In the genomic region with DNA sequence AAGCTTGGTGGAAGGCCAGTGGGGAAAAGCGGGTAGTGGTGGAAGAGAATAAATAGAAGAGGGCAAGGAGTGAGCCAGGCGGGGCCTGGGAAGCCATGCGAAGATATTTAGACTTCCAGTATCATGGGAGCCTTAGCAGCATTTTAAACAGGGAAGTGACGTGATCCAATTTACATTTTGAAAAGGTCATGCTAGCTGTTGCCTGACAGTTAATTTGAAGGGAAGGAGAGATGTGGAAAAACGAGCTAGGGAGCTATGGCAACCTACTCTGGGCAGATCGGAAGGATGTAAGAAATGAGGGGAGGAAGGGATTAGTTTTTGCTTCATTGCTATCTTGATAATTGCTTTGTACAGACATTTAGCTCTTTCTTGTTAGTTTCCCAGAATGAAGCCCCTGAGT, we compare ENCODE assay signal across 24 cellular contexts. TPM values are rescaled to one million over a fixed set of nuclear protein-coding genes. Genes with fewer than 3 reads are reported as not detected.
"Had no signal": no experiment of that assay in that cellular context is flagged by ENCODE, and none has a peak within 500 bp of the region (broad histone marks: within the 10 kb centered on the region; RNA-seq: fewer than 3 reads in every experiment).

No MANE protein-coding gene starts in this region.

- H3K27ac ChIP-seq: body of pancreas, left ventricle myocardium inferior, transverse colon, VCaP had no signal

- DNase-seq: activated CD4-positive, alpha-beta T cell treated with anti-CD3 and anti-CD28 coated beads, Interleukin-2, amount 50 U/mL, for 1 hour; activated gamma-delta T cell treated with Interleukin-2 at 50 U/mL for 16 hours; activated T-cell treated with anti-CD3 and anti-CD28 coated beads, Interleukin-2, amount 50 U/mL, for 1 hour; body of pancreas; effector memory CD8-positive, alpha-beta T cell; foreskin melanocyte; left ventricle myocardium inferior; naive thymus-derived CD8-positive, alpha-beta T cell; small intestine; stimulated activated CD4-positive, alpha-beta T cell treated with anti-CD3 and anti-CD28 coated beads, Interleukin-2, amount 100 ng/mL, for 24 hours; stimulated activated naive CD8-positive, alpha-beta T cell treated with anti-CD3 and anti-CD28 coated beads, Interleukin-15, amount 100 ng/mL, for 72 hours; transverse colon had no signal

- H3K9me3 ChIP-seq: body of pancreas, left ventricle myocardium inferior, transverse colon had no signal

- H3K36me3 ChIP-seq: left ventricle myocardium inferior, transverse colon had no signal

- H3K4me1 ChIP-seq: body of pancreas, left ventricle myocardium inferior, transverse colon had no signal

- H3K4me3 ChIP-seq: body of pancreas, left ventricle myocardium inferior, transverse colon had no signal

- H3K27me3 ChIP-seq: body of pancreas had no signal

- ATAC-seq: activated CD4-positive, CD25-positive, alpha-beta regulatory T cell treated with anti-CD3 and anti-CD28 coated beads, Interleukin-2, amount 50 U/mL, for 24 hours; body of pancreas; effector memory CD8-positive, alpha-beta T cell; esophagus mucosa; naive thymus-derived CD8-positive, alpha-beta T cell; sciatic nerve; stimulated activated effector memory CD8-positive, alpha-beta T cell treated with anti-CD3 and anti-CD28 coated beads, Interleukin-12 subunit alpha, Interleukin-12 subunit beta, amount 100 ng/mL, for 72 hours; stimulated activated naive CD8-positive, alpha-beta T cell treated with anti-CD3 and anti-CD28 coated beads, Interleukin-15, amount 100 ng/mL, for 72 hours had no signal

- FAIRE-seq: endothelial cell of umbilical vein, small intestine, urothelium cell line had no signal

RNA-seq across cellular contexts. Expression of a gene that starts 49.6 kb away (rescaled TPM):
- total RNA-seq: body of pancreas; cardiac septum; chondrocyte; dermis microvascular lymphatic vessel endothelial cell; endothelial cell of umbilical vein; esophagus mucosa; left ventricle myocardium inferior; lung microvascular endothelial cell; naive thymus-derived CD8-positive, alpha-beta T cell; renal cortical epithelial cell; sciatic nerve; transverse colon had no signal
- polyA plus RNA-seq: endothelial cell of umbilical vein, small intestine had no signal
